ENCODE assay signal across 19 cellular contexts in genomic region chr3:112654492-112654891, GRCh38. TPM values are rescaled to one million over a fixed set of nuclear protein-coding genes. Genes with fewer than 3 reads are reported as not detected.
DNase-seq lines count a peak whose midpoint lies in the region; ATAC-seq and TF ChIP-seq lines count a peak whose summit lies in the region.
"Had no signal": no experiment of that assay in that cellular context is flagged by ENCODE, and none has a peak within 500 bp of the region (broad histone marks: within the 10 kb centered on the region; RNA-seq: fewer than 3 reads in every experiment).

No MANE protein-coding gene starts in this region.

- no peak overlapping the region for H2AFZ ChIP-seq in PC-9
- H2AFZ ChIP-seq in neural progenitor cell (replicated peaks), result no peak overlapping the region

- H3K9me3 ChIP-seq in AG04450 (ENCODE audit: control insufficient read depth, insufficient read depth, low read length) (no peaks in the 10 kb centered on the region), PC-9 (ENCODE audit: insufficient read depth, low read depth) (peaks cover 12% of the 10 kb centered on the region), esophagus muscularis mucosa (no peaks in the 10 kb centered on the region), gastrocnemius medialis (no peaks in the 10 kb centered on the region), neural progenitor cell (ENCODE audit: low read depth) (no peaks in the 10 kb centered on the region)
- H3K9me3 ChIP-seq: prostate gland had no signal

- H3F3A ChIP-seq in PC-9 (ENCODE audit: insufficient read depth, low read depth) (peaks cover 39% of the 10 kb centered on the region), neural progenitor cell (ENCODE audit: low read depth) (no peaks in the 10 kb centered on the region)

- no peaks in the 10 kb centered on the region for H3K79me2 ChIP-seq in PC-9 (ENCODE audit: low read depth)
- H3K79me2 ChIP-seq in neural progenitor cell (ENCODE audit: low read depth), result no peaks in the 10 kb centered on the region

- H3K4me2 ChIP-seq in PC-9 (peak overlapping the region; percentile 62), neural progenitor cell (no peak overlapping the region)

- TF ChIP-seq CTCF in AG04450 (IDR thresholded peaks at IDR 0.05; ENCODE audit: low read depth, low read length), result no peak
- TF ChIP-seq CTCF in PC-9 (conservative IDR thresholded peaks at IDR 0.05), result no peak
- TF ChIP-seq CTCF in esophagus muscularis mucosa (IDR thresholded peaks at IDR 0.05), result no peak
- no peak for TF ChIP-seq CTCF in gastrocnemius medialis (IDR thresholded peaks at IDR 0.05 in 4 of 5, conservative IDR thresholded peaks at IDR 0.05 in 1 of 5)
- TF ChIP-seq CTCF in neural progenitor cell (IDR thresholded peaks at IDR 0.05), result no peak

- H3K27me3 Mint-ChIP-seq in neural progenitor cell (ENCODE audit: insufficient read depth, low read depth), result peaks cover 3% of the 10 kb centered on the region
- H3K27me3 Mint-ChIP-seq: CD4-positive, alpha-beta memory T cell had no signal

- H3K9ac ChIP-seq in neural progenitor cell, result no peak overlapping the region

- H3K4me3 Mint-ChIP-seq in neural progenitor cell, result no peak overlapping the region
- H3K4me3 Mint-ChIP-seq: activated CD4-positive, alpha-beta T cell treated with anti-CD3 and anti-CD28 coated beads, Interleukin-2, amount 10 ng/mL, durations not matched to agents 7 days and 5 days; CD4-positive, alpha-beta memory T cell; naive thymus-derived CD4-positive, alpha-beta T cell; stimulated activated naive B cell treated with anti-CD40 and anti-IgM and Interleukin-4, amounts not matched to agents 10 μg/mL and 1 μg/mL and 100 μg/mL, for 72 hours had no signal

- H3K27ac Mint-ChIP-seq in neural progenitor cell, result no peak overlapping the region
- H3K27ac Mint-ChIP-seq: activated CD4-positive, alpha-beta T cell treated with anti-CD3 and anti-CD28 coated beads, Interleukin-2, amount 10 ng/mL, durations not matched to agents 7 days and 5 days; CD4-positive, alpha-beta memory T cell; stimulated activated naive B cell treated with anti-CD40 and anti-IgM and Interleukin-4, amounts not matched to agents 10 μg/mL and 1 μg/mL and 100 μg/mL, for 72 hours had no signal

- WGBS in esophagus muscularis mucosa, result 81% methylated on average over 5 of the region's 5 CpGs

- peaks cover 5% of the 10 kb centered on the region for H3K9me3 Mint-ChIP-seq in neural progenitor cell

- POLR2A ChIA-PET in AG04450 (lab: Yijun Ruan, JAX) (interaction anchor here (0.7 to 2.5 kb wide), 21 partner anchors 12 to 557 kb away, joined by 3 to 24 read pairs (median 5); partner anchors contain the start of genes BOC and CCDC80), PC-9 (lab: Charles Lee; ENCODE audit: unreplicated experiment) (interaction anchor here (0.7 to 1.1 kb wide), 4 partner anchors 11 to 147 kb away, joined by 5 to 12 read pairs (median 10); no protein-coding TSS in a partner anchor)

- BruUV-seq in PC-9 (replicated peaks; lab: Mats Ljungman, UMichigan), result TSS peak; percentile 33

- H3K4me3 ChIP-seq in AG04450 (ENCODE audit: low read depth, low read length) (no peak overlapping the region), PC-9 (no peak overlapping the region), esophagus muscularis mucosa (no peak overlapping the region), gastrocnemius medialis (no peak overlapping the region), neural progenitor cell (no peak overlapping the region)
- H3K4me3 ChIP-seq: prostate gland, SK-N-MC had no signal

- H3K36me3 Mint-ChIP-seq in neural progenitor cell, result no peaks in the 10 kb centered on the region
- H3K36me3 Mint-ChIP-seq: CD4-positive, alpha-beta memory T cell; stimulated activated naive B cell treated with anti-CD40 and anti-IgM and Interleukin-4, amounts not matched to agents 10 μg/mL and 1 μg/mL and 100 μg/mL, for 72 hours had no signal

- H3K27me3 ChIP-seq in AG04450 (ENCODE audit: control insufficient read depth, insufficient read depth, low read length) (no peaks in the 10 kb centered on the region), PC-9 (ENCODE audit: insufficient read depth, low read depth) (no peaks in the 10 kb centered on the region), esophagus muscularis mucosa (no peaks in the 10 kb centered on the region), gastrocnemius medialis (no peaks in the 10 kb centered on the region), neural progenitor cell (no peaks in the 10 kb centered on the region)

- H3K27ac ChIP-seq in AG04450 (ENCODE audit: low read depth, low read length) (peak overlapping the region; percentile 99), PC-9 (peak overlapping the region; percentile 92), esophagus muscularis mucosa (replicated peaks in 1 of 4) (peak overlapping the region; percentile 12 to 70 (median 41)), gastrocnemius medialis (peak overlapping the region; percentile 3 to 41 (median 22)), neural progenitor cell (no peak overlapping the region)
- H3K27ac ChIP-seq: prostate gland, SK-N-MC had no signal

- no peaks in the 10 kb centered on the region for H3K4me1 Mint-ChIP-seq in neural progenitor cell

- TF ChIP-seq EP300 in esophagus muscularis mucosa (IDR thresholded peaks at IDR 0.05), result no peak

- ATAC-seq in gastrocnemius medialis, result no peak
- no peak for ATAC-seq in GM21526 (IDR thresholded peaks at IDR 0.05; ENCODE audit: low FRiP score, unreplicated experiment)
- ATAC-seq: naive thymus-derived CD4-positive, alpha-beta T cell; stimulated activated naive B cell treated with anti-CD40 and anti-IgM and Interleukin-4, amounts not matched to agents 10 μg/mL and 1 μg/mL and 100 μg/mL, for 72 hours had no signal

- H3K9me2 ChIP-seq in PC-9 (ENCODE audit: insufficient read depth), result no peaks in the 10 kb centered on the region

- TF ChIP-seq POLR2A in esophagus muscularis mucosa (IDR thresholded peaks at IDR 0.05; ENCODE audit: low read depth), result no peak
- TF ChIP-seq POLR2A in gastrocnemius medialis (IDR thresholded peaks at IDR 0.05), result no peak

- in situ Hi-C loops in gastrocnemius medialis (cut with MboI; ENCODE audit: low sequenced_read_pairs in 4 of 4), result no loop called here

- DNase-seq in AG04450 (ENCODE audit: low read depth, low spot score) (no peak), PC-9 (no peak), esophagus muscularis mucosa (ENCODE audit: extremely low spot score) (no peak), gastrocnemius medialis (no peak), neural progenitor cell (ENCODE audit: low spot score) (no peak), CD1c-positive myeloid dendritic cell (ENCODE audit: extremely low spot score) (no peak), NCI-H2196 (lab: John Stamatoyannopoulos, UW; ENCODE audit: unreplicated experiment) (no peak)
- DNase-seq: anterior cingulate cortex; CD4-positive, alpha-beta memory T cell; DND-41; naive thymus-derived CD4-positive, alpha-beta T cell; NCI-H187 treated with DMSO at 0.1 percent for 48 hours; NCI-H524 treated with DMSO at 0.1 percent for 48 hours; OCI-M1; stimulated activated naive B cell treated with anti-CD40 and anti-IgM and Interleukin-4, amounts not matched to agents 10 μg/mL and 1 μg/mL and 100 μg/mL, for 72 hours had no signal

- peaks cover 48% of the 10 kb centered on the region for H3K4me1 ChIP-seq in PC-9 (replicated peaks; ENCODE audit: insufficient read depth)
- peaks cover 0 to 19% (median 11%) of the 10 kb centered on the region in 4 donors for H3K4me1 ChIP-seq in esophagus muscularis mucosa
- H3K4me1 ChIP-seq in gastrocnemius medialis, result no peaks in the 10 kb centered on the region
- H3K4me1 ChIP-seq in neural progenitor cell, result no peaks in the 10 kb centered on the region
- H3K4me1 ChIP-seq: prostate gland had no signal

- intact Hi-C loops in PC-9 (cut with micrococcal nuclease; ENCODE audit: unreplicated experiment) (no loop called here), esophagus muscularis mucosa (cut with DNase I) (no loop called here), gastrocnemius medialis (cut with DNase I; ENCODE audit: low total_unique reads) (no loop called here)

- CTCF ChIA-PET in AG04450 (lab: Charles Lee), result interaction anchor here (1.5 to 5.0 kb wide), 4 partner anchors 12 to 160 kb away, joined by 5 to 40 read pairs (median 18); no protein-coding TSS in a partner anchor
- CTCF ChIA-PET in PC-9 (lab: Charles Lee), result interaction anchor here (1.0 to 1.8 kb wide), 2 partner anchors 12 to 80 kb away, joined by 3 to 9 read pairs; no protein-coding TSS in a partner anchor

- H3K36me3 ChIP-seq in PC-9 (ENCODE audit: low read depth) (no peaks in the 10 kb centered on the region), esophagus muscularis mucosa (no peaks in the 10 kb centered on the region), gastrocnemius medialis (no peaks in the 10 kb centered on the region), neural progenitor cell (no peaks in the 10 kb centered on the region)
- H3K36me3 ChIP-seq: prostate gland had no signal

- no peaks in the 10 kb centered on the region for H4K20me1 ChIP-seq in PC-9 (ENCODE audit: insufficient read depth)
- no peaks in the 10 kb centered on the region for H4K20me1 ChIP-seq in neural progenitor cell (ENCODE audit: low read depth)

RNA-seq across cellular contexts. Expression of gene CCDC80, which starts 13.5 kb away (rescaled TPM):
- 202 and 289 TPM in 2 replicates for polyA plus RNA-seq in AG04450 (2011; rRNA removed)
- polyA minus RNA-seq in AG04450 (2011; rRNA and poly(A)+ RNA removed), result 122 and 160 TPM in 2 replicates
- total RNA-seq in PC-9 (2021), result 142 and 162 TPM in 2 replicates
- 100 to 1,000 TPM in 2 of 4 donors, 10 to 100 TPM in 2; 34.7 to 213 (median 127) TPM for total RNA-seq in esophagus muscularis mucosa
- total RNA-seq in gastrocnemius medialis, result 10 to 100 TPM in 1 of 4 donors, 1 to 10 TPM in 2, under 1 TPM in 1; 0.63 to 13.5 (median 3.4) TPM
- 14.7 and 21.5 TPM in 2 replicates for total RNA-seq in neural progenitor cell (ENCODE audit: low replicate concordance)
- total RNA-seq: activated CD4-positive, alpha-beta T cell treated with anti-CD3 and anti-CD28 coated beads, Interleukin-2, amount 10 ng/mL, durations not matched to agents 7 days and 5 days; CD4-positive, alpha-beta memory T cell had no signal
